1 cellular context compared by ENCODE assay signal in genomic region chr9:122819326-122819725, GRCh38.
TF ChIP-seq lines count a peak whose summit lies in the region.

No MANE protein-coding gene starts in this region.

TF ChIP-seq in SK-N-SH, 30 proteins besides CTCF, POLR2A, EP300 and RAD21 (continued from another document):
- TF ChIP-seq USF2 (IDR thresholded peaks at IDR 0.05; ENCODE audit: borderline replicate concordance, low read depth, low read length), result no peak
- no peak for TF ChIP-seq SMC3 (IDR thresholded peaks at IDR 0.05; ENCODE audit: low read depth, low read length)
- no peak for TF ChIP-seq GATA2 (CRISPR knock-in tag; IDR thresholded peaks at IDR 0.05)
- no peak for TF ChIP-seq EZH2phosphoT487 (IDR thresholded peaks at IDR 0.05; ENCODE audit: borderline replicate concordance, low read depth)
- no peak for TF ChIP-seq RCOR1 (IDR thresholded peaks at IDR 0.05; ENCODE audit: low read length)
- no peak for TF ChIP-seq USF1 (IDR thresholded peaks at IDR 0.05; ENCODE audit: borderline replicate concordance, low read depth)
- no peak for TF ChIP-seq JUND (IDR thresholded peaks at IDR 0.05)
- TF ChIP-seq GABPA (IDR thresholded peaks at IDR 0.05; ENCODE audit: low read depth), result no peak
- no peak for TF ChIP-seq YY1 (IDR thresholded peaks at IDR 0.05; ENCODE audit: low read depth)
- TF ChIP-seq NFIC (IDR thresholded peaks at IDR 0.05; ENCODE audit: borderline replicate concordance), result no peak
- no peak for TF ChIP-seq FOXM1 (IDR thresholded peaks at IDR 0.05; ENCODE audit: low read depth)
- TF ChIP-seq POLR2AphosphoS5 (IDR thresholded peaks at IDR 0.05; ENCODE audit: low read depth, low read length), result no peak
- TF ChIP-seq MXI1 (IDR thresholded peaks at IDR 0.05; ENCODE audit: low read depth, low read length), result no peak
